ENCODE assay signal across 1 cellular context in the genomic region with DNA sequence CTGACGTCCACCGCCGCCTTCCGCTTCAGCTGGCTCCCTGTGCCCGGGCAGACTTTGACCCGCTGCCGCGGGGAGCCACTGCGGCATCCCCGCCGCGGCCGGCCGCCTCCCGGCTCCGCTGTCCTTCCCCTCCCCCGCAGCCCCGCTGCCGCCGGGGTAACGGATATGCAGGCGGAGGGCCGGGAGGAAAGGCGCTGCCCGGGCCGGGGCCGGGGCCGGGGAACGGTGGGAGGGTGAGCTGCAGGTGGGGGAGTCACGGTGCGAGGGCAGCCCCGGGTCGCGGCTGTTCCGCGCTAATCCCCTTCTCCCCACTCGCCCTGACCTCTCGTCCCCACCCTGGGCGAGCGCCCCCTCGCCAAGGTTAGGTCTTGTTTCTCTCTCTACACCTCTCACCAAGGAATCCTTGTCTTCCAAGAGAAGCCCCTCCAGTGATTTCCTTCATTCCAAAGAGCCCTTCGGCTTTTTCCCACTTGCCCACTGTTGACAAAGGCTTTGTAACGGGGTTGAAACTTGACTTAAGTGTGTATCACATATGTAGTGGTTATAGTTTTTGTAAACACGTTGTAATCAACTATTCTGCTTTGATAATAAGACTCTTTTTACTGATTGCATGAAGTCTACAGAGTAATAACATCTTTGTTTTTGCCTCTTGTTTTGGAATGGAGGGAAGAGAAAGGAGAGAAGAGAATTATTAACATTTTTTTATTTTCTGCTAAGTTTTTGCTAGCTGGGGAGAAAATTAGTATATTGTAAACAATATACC.
TF ChIP-seq lines count a peak whose summit lies in the region.

No MANE protein-coding gene starts in this region.

TF ChIP-seq in HepG2, 621 proteins besides CTCF, POLR2A, EP300 and RAD21 (continued from another document and continues in another):
- TF ChIP-seq PHF20 (CRISPR knock-in tag; IDR thresholded peaks at IDR 0.05) (0 out of 2 replicates have a peak, but pooled peaks have one; percentile 22), HNRNPLL (IDR thresholded peaks at IDR 0.05; ENCODE audit: low read depth, low read length, poor library complexity, severe bottlenecking) (peak; percentile 42), IRF2 (CRISPR knock-in tag; IDR thresholded peaks at IDR 0.05) (no peak), BCL6 (CRISPR knock-in tag; IDR thresholded peaks at IDR 0.05) (no peak; the same call in 1 of the 2 replicates), HNRNPK (IDR thresholded peaks at IDR 0.05; ENCODE audit: low read depth, low read length, poor library complexity, severe bottlenecking) (peak; percentile 86), NCOA5 (CRISPR knock-in tag; IDR thresholded peaks at IDR 0.05) (no peak), YEATS4 (CRISPR knock-in tag; IDR thresholded peaks at IDR 0.05; ENCODE audit: borderline replicate concordance) (peak; percentile 65), ZIK1 (CRISPR knock-in tag; IDR thresholded peaks at IDR 0.05; ENCODE audit: borderline replicate concordance, low read depth) (no peak), CBFB (CRISPR knock-in tag; IDR thresholded peaks at IDR 0.05) (0 out of 2 replicates have a peak, but pooled peaks have one; percentile 4), NRL (CRISPR knock-in tag; IDR thresholded peaks at IDR 0.05; ENCODE audit: borderline replicate concordance) (peak; percentile 75), SMAD9 (CRISPR knock-in tag; IDR thresholded peaks at IDR 0.05) (no peak), ZSCAN31 (CRISPR knock-in tag; IDR thresholded peaks at IDR 0.05; ENCODE audit: low read depth) (no peak), NR2F1 (CRISPR knock-in tag; IDR thresholded peaks at IDR 0.05) (0 out of 4 replicates have a peak, but pooled peaks of 1 of the 2 experiments have one; percentile 24), SALL2 (CRISPR knock-in tag; IDR thresholded peaks at IDR 0.05) (0 out of 2 replicates have a peak, but pooled peaks have one; percentile 55), KDM2A (CRISPR knock-in tag; IDR thresholded peaks at IDR 0.05; ENCODE audit: borderline replicate concordance, low read depth) (peak; percentile 63; the same call in 1 of the 2 replicates), WIZ (CRISPR knock-in tag; IDR thresholded peaks at IDR 0.05) (0 out of 2 replicates have a peak, but pooled peaks have one; percentile 33), AGO2 (optimal IDR thresholded peaks at IDR 0.05; ENCODE audit: low read depth, low read length) (peak; percentile 67)
- TF ChIP-seq, protein P1, sequence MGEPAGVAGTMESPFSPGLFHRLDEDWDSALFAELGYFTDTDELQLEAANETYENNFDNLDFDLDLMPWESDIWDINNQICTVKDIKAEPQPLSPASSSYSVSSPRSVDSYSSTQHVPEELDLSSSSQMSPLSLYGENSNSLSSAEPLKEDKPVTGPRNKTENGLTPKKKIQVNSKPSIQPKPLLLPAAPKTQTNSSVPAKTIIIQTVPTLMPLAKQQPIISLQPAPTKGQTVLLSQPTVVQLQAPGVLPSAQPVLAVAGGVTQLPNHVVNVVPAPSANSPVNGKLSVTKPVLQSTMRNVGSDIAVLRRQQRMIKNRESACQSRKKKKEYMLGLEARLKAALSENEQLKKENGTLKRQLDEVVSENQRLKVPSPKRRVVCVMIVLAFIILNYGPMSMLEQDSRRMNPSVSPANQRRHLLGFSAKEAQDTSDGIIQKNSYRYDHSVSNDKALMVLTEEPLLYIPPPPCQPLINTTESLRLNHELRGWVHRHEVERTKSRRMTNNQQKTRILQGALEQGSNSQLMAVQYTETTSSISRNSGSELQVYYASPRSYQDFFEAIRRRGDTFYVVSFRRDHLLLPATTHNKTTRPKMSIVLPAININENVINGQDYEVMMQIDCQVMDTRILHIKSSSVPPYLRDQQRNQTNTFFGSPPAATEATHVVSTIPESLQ (CRISPR knock-in tag; conservative IDR thresholded peaks at IDR 0.05) = no peak
- TF ChIP-seq, protein P2, sequence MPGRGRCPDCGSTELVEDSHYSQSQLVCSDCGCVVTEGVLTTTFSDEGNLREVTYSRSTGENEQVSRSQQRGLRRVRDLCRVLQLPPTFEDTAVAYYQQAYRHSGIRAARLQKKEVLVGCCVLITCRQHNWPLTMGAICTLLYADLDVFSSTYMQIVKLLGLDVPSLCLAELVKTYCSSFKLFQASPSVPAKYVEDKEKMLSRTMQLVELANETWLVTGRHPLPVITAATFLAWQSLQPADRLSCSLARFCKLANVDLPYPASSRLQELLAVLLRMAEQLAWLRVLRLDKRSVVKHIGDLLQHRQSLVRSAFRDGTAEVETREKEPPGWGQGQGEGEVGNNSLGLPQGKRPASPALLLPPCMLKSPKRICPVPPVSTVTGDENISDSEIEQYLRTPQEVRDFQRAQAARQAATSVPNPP (CRISPR knock-in tag; IDR thresholded peaks at IDR 0.05) = 0 out of 2 replicates have a peak, but pooled peaks have one; percentile 39
- TF ChIP-seq, protein P3, sequence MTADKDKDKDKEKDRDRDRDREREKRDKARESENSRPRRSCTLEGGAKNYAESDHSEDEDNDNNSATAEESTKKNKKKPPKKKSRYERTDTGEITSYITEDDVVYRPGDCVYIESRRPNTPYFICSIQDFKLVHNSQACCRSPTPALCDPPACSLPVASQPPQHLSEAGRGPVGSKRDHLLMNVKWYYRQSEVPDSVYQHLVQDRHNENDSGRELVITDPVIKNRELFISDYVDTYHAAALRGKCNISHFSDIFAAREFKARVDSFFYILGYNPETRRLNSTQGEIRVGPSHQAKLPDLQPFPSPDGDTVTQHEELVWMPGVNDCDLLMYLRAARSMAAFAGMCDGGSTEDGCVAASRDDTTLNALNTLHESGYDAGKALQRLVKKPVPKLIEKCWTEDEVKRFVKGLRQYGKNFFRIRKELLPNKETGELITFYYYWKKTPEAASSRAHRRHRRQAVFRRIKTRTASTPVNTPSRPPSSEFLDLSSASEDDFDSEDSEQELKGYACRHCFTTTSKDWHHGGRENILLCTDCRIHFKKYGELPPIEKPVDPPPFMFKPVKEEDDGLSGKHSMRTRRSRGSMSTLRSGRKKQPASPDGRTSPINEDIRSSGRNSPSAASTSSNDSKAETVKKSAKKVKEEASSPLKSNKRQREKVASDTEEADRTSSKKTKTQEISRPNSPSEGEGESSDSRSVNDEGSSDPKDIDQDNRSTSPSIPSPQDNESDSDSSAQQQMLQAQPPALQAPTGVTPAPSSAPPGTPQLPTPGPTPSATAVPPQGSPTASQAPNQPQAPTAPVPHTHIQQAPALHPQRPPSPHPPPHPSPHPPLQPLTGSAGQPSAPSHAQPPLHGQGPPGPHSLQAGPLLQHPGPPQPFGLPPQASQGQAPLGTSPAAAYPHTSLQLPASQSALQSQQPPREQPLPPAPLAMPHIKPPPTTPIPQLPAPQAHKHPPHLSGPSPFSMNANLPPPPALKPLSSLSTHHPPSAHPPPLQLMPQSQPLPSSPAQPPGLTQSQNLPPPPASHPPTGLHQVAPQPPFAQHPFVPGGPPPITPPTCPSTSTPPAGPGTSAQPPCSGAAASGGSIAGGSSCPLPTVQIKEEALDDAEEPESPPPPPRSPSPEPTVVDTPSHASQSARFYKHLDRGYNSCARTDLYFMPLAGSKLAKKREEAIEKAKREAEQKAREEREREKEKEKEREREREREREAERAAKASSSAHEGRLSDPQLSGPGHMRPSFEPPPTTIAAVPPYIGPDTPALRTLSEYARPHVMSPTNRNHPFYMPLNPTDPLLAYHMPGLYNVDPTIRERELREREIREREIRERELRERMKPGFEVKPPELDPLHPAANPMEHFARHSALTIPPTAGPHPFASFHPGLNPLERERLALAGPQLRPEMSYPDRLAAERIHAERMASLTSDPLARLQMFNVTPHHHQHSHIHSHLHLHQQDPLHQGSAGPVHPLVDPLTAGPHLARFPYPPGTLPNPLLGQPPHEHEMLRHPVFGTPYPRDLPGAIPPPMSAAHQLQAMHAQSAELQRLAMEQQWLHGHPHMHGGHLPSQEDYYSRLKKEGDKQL (CRISPR knock-in tag; IDR thresholded peaks at IDR 0.05; ENCODE audit: low read depth) = no peak
- TF ChIP-seq, protein P4, sequence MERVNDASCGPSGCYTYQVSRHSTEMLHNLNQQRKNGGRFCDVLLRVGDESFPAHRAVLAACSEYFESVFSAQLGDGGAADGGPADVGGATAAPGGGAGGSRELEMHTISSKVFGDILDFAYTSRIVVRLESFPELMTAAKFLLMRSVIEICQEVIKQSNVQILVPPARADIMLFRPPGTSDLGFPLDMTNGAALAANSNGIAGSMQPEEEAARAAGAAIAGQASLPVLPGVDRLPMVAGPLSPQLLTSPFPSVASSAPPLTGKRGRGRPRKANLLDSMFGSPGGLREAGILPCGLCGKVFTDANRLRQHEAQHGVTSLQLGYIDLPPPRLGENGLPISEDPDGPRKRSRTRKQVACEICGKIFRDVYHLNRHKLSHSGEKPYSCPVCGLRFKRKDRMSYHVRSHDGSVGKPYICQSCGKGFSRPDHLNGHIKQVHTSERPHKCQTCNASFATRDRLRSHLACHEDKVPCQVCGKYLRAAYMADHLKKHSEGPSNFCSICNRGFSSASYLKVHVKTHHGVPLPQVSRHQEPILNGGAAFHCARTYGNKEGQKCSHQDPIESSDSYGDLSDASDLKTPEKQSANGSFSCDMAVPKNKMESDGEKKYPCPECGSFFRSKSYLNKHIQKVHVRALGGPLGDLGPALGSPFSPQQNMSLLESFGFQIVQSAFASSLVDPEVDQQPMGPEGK (CRISPR knock-in tag; IDR thresholded peaks at IDR 0.05) = peak; percentile 58
- TF ChIP-seq, protein P5, sequence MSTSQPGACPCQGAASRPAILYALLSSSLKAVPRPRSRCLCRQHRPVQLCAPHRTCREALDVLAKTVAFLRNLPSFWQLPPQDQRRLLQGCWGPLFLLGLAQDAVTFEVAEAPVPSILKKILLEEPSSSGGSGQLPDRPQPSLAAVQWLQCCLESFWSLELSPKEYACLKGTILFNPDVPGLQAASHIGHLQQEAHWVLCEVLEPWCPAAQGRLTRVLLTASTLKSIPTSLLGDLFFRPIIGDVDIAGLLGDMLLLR (CRISPR knock-in tag; IDR thresholded peaks at IDR 0.05) = peak; percentile 59; the same call in 1 of the 2 replicates
- TF ChIP-seq, protein P6, sequence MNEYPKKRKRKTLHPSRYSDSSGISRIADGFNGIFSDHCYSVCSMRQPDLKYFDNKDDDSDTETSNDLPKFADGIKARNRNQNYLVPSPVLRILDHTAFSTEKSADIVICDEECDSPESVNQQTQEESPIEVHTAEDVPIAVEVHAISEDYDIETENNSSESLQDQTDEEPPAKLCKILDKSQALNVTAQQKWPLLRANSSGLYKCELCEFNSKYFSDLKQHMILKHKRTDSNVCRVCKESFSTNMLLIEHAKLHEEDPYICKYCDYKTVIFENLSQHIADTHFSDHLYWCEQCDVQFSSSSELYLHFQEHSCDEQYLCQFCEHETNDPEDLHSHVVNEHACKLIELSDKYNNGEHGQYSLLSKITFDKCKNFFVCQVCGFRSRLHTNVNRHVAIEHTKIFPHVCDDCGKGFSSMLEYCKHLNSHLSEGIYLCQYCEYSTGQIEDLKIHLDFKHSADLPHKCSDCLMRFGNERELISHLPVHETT (CRISPR knock-in tag; conservative IDR thresholded peaks at IDR 0.05) = no peak
- TF ChIP-seq, protein P7, sequence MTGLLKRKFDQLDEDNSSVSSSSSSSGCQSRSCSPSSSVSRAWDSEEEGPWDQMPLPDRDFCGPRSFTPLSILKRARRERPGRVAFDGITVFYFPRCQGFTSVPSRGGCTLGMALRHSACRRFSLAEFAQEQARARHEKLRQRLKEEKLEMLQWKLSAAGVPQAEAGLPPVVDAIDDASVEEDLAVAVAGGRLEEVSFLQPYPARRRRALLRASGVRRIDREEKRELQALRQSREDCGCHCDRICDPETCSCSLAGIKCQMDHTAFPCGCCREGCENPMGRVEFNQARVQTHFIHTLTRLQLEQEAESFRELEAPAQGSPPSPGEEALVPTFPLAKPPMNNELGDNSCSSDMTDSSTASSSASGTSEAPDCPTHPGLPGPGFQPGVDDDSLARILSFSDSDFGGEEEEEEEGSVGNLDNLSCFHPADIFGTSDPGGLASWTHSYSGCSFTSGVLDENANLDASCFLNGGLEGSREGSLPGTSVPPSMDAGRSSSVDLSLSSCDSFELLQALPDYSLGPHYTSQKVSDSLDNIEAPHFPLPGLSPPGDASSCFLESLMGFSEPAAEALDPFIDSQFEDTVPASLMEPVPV (CRISPR knock-in tag; IDR thresholded peaks at IDR 0.05) = peak; percentile 24; the same call in 1 of the 2 replicates
- TF ChIP-seq, protein P8, sequence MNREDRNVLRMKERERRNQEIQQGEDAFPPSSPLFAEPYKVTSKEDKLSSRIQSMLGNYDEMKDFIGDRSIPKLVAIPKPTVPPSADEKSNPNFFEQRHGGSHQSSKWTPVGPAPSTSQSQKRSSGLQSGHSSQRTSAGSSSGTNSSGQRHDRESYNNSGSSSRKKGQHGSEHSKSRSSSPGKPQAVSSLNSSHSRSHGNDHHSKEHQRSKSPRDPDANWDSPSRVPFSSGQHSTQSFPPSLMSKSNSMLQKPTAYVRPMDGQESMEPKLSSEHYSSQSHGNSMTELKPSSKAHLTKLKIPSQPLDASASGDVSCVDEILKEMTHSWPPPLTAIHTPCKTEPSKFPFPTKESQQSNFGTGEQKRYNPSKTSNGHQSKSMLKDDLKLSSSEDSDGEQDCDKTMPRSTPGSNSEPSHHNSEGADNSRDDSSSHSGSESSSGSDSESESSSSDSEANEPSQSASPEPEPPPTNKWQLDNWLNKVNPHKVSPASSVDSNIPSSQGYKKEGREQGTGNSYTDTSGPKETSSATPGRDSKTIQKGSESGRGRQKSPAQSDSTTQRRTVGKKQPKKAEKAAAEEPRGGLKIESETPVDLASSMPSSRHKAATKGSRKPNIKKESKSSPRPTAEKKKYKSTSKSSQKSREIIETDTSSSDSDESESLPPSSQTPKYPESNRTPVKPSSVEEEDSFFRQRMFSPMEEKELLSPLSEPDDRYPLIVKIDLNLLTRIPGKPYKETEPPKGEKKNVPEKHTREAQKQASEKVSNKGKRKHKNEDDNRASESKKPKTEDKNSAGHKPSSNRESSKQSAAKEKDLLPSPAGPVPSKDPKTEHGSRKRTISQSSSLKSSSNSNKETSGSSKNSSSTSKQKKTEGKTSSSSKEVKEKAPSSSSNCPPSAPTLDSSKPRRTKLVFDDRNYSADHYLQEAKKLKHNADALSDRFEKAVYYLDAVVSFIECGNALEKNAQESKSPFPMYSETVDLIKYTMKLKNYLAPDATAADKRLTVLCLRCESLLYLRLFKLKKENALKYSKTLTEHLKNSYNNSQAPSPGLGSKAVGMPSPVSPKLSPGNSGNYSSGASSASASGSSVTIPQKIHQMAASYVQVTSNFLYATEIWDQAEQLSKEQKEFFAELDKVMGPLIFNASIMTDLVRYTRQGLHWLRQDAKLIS (CRISPR knock-in tag; IDR thresholded peaks at IDR 0.05) = no peak
